9 cellular contexts compared by ENCODE assay signal in the genomic region with DNA sequence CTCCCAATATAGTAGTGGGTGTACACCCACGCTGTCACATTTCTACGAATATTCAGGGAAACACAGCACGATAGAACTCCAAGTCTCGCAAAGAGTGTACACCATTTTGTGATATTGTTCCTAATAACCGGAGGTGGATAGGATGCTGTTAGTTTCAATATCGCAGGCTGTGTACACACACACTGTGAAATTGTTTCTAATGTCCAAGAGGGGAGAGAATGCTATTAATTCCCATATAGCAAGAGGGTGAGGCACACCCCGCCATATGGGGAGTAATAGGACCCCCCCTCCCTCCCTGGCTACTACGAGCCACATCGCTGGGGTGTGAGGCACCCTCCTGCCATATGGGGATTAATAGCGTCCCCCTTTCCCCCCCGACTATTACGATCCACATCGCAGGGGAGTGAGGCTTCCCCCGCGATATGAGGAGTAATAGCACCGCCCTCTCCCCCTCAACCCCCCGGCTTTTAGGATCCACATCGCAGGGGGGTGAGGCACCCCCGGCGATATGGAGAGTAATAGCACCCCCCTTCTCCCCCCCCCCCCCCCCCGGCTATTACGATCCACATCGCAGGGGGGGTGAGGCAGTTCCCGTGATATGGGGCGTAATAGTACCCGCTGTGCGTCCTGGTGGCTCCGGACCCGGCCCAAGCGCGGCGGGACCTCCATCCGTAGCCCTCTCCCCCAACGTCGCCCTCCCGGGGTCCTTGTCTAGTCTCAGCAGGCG. TPM values are rescaled to one million over a fixed set of nuclear protein-coding genes. Genes with fewer than 3 reads are reported as not detected.
DNase-seq lines count a peak whose midpoint lies in the region; ATAC-seq and TF ChIP-seq lines count a peak whose summit lies in the region.
"Had no signal": no experiment of that assay in that cellular context is flagged by ENCODE, and none has a peak within 500 bp of the region (broad histone marks: within the 10 kb centered on the region; RNA-seq: fewer than 3 reads in every experiment).

No MANE protein-coding gene starts in this region.

- H3K36me3 Mint-ChIP-seq in activated T-cell treated with anti-CD3 and anti-CD28 coated beads, Interleukin-2, amount 50 U/mL, for 4 hours (ENCODE audit: insufficient read depth) = no peaks in the 10 kb centered on the region
- H3K36me3 Mint-ChIP-seq: activated CD4-positive, alpha-beta memory T cell treated with anti-CD3 and anti-CD28 coated beads for 36 hours had no signal

- H3K4me1 ChIP-seq in endocrine pancreas (ENCODE audit: control insufficient read depth, insufficient read depth, low read length) = peaks cover 4% of the 10 kb centered on the region
- H3K4me1 ChIP-seq in muscle layer of duodenum (ENCODE audit: control insufficient read depth in 1 of 2, insufficient read depth in 2 of 2, low read length in 2 of 2) = peaks cover 4 to 7% of the 10 kb centered on the region in 2 donors
- H3K4me1 ChIP-seq in uterus = no peaks in the 10 kb centered on the region

- no peak for TF ChIP-seq CTCF in uterus (IDR thresholded peaks at IDR 0.05)

- H3K4me3 Mint-ChIP-seq in activated T-cell treated with anti-CD3 and anti-CD28 coated beads, Interleukin-2, amount 50 U/mL, for 4 hours = peak overlapping the region; percentile 23
- H3K4me3 Mint-ChIP-seq: activated CD4-positive, alpha-beta memory T cell treated with anti-CD3 and anti-CD28 coated beads for 36 hours had no signal

- H3K9me3 Mint-ChIP-seq in activated T-cell treated with anti-CD3 and anti-CD28 coated beads, Interleukin-2, amount 50 U/mL, for 4 hours = no peaks in the 10 kb centered on the region
- H3K9me3 Mint-ChIP-seq: activated CD4-positive, alpha-beta memory T cell treated with anti-CD3 and anti-CD28 coated beads for 36 hours had no signal

- H3K9me3 ChIP-seq in endocrine pancreas (ENCODE audit: control insufficient read depth, low read length) (no peaks in the 10 kb centered on the region), muscle layer of duodenum (ENCODE audit: control insufficient read depth in 1 of 2, low read length in 2 of 2) (no peaks in the 10 kb centered on the region), uterus (no peaks in the 10 kb centered on the region)

- H3K27ac ChIP-seq in muscle layer of duodenum (ENCODE audit: low read length) (no peak overlapping the region), uterus (peak overlapping the region; percentile 49 to 83)

- no peaks in the 10 kb centered on the region for H3K36me3 ChIP-seq in endocrine pancreas (ENCODE audit: control insufficient read depth, insufficient read depth, low read length)
- no peaks in the 10 kb centered on the region for H3K36me3 ChIP-seq in muscle layer of duodenum (ENCODE audit: control insufficient read depth in 1 of 2, insufficient read depth in 2 of 2, low read length in 2 of 2)
- no peaks in the 10 kb centered on the region for H3K36me3 ChIP-seq in uterus

- no peak for DNase-seq in activated T-cell treated with anti-CD3 and anti-CD28 coated beads, Interleukin-2, amount 50 U/mL, for 4 hours
- no peak for DNase-seq in activated T-cell treated with anti-CD3 and anti-CD28 coated beads, Interleukin-2, amount 50 U/mL, for 1 hour
- DNase-seq in uterus (peak in 1 of 2 donors; percentile 18), NCI-H526 treated with DMSO at 0.1 percent for 48 hours (lab: John Stamatoyannopoulos, UW) (no peak), activated gamma-delta T cell (lab: John Stamatoyannopoulos, UW) (no peak)
- DNase-seq: activated CD4-positive, alpha-beta memory T cell treated with anti-CD3 and anti-CD28 coated beads for 36 hours had no signal

- peaks cover 2% of the 10 kb centered on the region for H3K4me1 Mint-ChIP-seq in activated T-cell treated with anti-CD3 and anti-CD28 coated beads, Interleukin-2, amount 50 U/mL, for 4 hours (ENCODE audit: low read depth)

- peak overlapping the region; percentile 33 for H3K9ac ChIP-seq in endocrine pancreas (ENCODE audit: control insufficient read depth, insufficient read depth, low read length)

- no peak for TF ChIP-seq POLR2A in uterus (IDR thresholded peaks at IDR 0.05)

- H3K27me3 ChIP-seq in endocrine pancreas (ENCODE audit: control insufficient read depth, insufficient read depth, low read length) (peaks cover 4% of the 10 kb centered on the region), muscle layer of duodenum (ENCODE audit: low read depth, low read length) (no peaks in the 10 kb centered on the region), uterus (no peaks in the 10 kb centered on the region)

- intact Hi-C loops in uterus (cut with DNase I; ENCODE audit: low total_unique reads) = no loop called here

- peak; percentile 21 to 28 for ATAC-seq in activated T-cell treated with anti-CD3 and anti-CD28 coated beads, Interleukin-2, amount 50 U/mL, for 4 hours
- ATAC-seq in HG02642 (IDR thresholded peaks at IDR 0.05; ENCODE audit: poor library complexity, unreplicated experiment) = no peak

- H3K4me3 ChIP-seq in endocrine pancreas (ENCODE audit: control insufficient read depth, insufficient read depth, low read length) = peak overlapping the region; percentile 86
- H3K4me3 ChIP-seq in muscle layer of duodenum (ENCODE audit: low read depth in 1 of 2, low read length in 2 of 2) = peak overlapping the region; percentile 49 to 64
- peak overlapping the region; percentile 40 to 60 for H3K4me3 ChIP-seq in uterus

- peaks cover 42% of the 10 kb centered on the region for H3K27me3 Mint-ChIP-seq in activated T-cell treated with anti-CD3 and anti-CD28 coated beads, Interleukin-2, amount 50 U/mL, for 4 hours (ENCODE audit: low read depth)

RNA-seq across cellular contexts. Expression of gene STK32A, which starts 0.6 kb away (rescaled TPM):
- total RNA-seq in activated T-cell treated with anti-CD3 and anti-CD28 coated beads, Interleukin-2, amount 50 U/mL, for 4 hours = not detected
- total RNA-seq in uterus = 1 to 10 TPM in 1 of 4 donors, under 1 TPM in 2, not detected in 1; 0.51 to 2.0 (median 0.97) TPM
- total RNA-seq: activated CD4-positive, alpha-beta memory T cell treated with anti-CD3 and anti-CD28 coated beads for 36 hours had no signal
